6 cellular contexts compared by ENCODE assay signal in genomic region chr5:180922932-180923331, GRCh38.
"Had no signal": no experiment of that assay in that cellular context is flagged by ENCODE, and none has a peak within 500 bp of the region (broad histone marks: within the 10 kb centered on the region; RNA-seq: fewer than 3 reads in every experiment).

No MANE protein-coding gene starts in this region.

- ATAC-seq: GM12878 had no signal

- FAIRE-seq: GM12878, GM12891, GM12892, GM19239 had no signal

- DNase-seq: GDM1, GF-D8 had no signal

- H3K4me3 ChIP-seq: GM12878 had no signal
